25 cellular contexts compared by ENCODE assay signal in genomic region chr2:170092475-170092874, GRCh38.
"Had no signal": no experiment of that assay in that cellular context is flagged by ENCODE, and none has a peak within 500 bp of the region (broad histone marks: within the 10 kb centered on the region; RNA-seq: fewer than 3 reads in every experiment).

No MANE protein-coding gene starts in this region.

- H3K9me3 ChIP-seq: adrenal gland, pancreas, prostate gland, testis, transverse colon had no signal

- DNase-seq: activated CD4-positive, alpha-beta T cell treated with anti-CD3 and anti-CD28 coated beads for 48 hours; activated CD4-positive, alpha-beta T cell treated with anti-CD3 and anti-CD28 coated beads, Interleukin-2, amount 50 U/mL, for 48 hours; activated CD8-positive, alpha-beta memory T cell treated with anti-CD3 and anti-CD28 coated beads, Interleukin-2, amount 50 U/mL, for 4 hours; activated effector memory CD4-positive, alpha-beta T cell treated with anti-CD3 and anti-CD28 coated beads, Interleukin-2, amount 50 U/mL, for 16 hours; activated naive CD4-positive, alpha-beta T cell treated with anti-CD3 and anti-CD28 coated beads for 36 hours; activated naive CD8-positive, alpha-beta T cell treated with anti-CD3 and anti-CD28 coated beads for 36 hours; activated T-cell treated with anti-CD3 and anti-CD28 coated beads, Interleukin-2, amount 50 U/mL, for 1 hour; adrenal gland; endodermal cell; esophagus squamous epithelium; heart left ventricle; hypothalamus; immature natural killer cell; midbrain; naive thymus-derived CD8-positive, alpha-beta T cell; nucleus accumbens; pancreas; retina; stimulated activated CD4-positive, alpha-beta T cell treated with anti-CD3 and anti-CD28 coated beads, Interleukin-15, amount 100 ng/mL, for 24 hours; stimulated activated naive CD4-positive, alpha-beta T cell; testis; transverse colon had no signal

- FAIRE-seq: pancreas had no signal

- H3K4me1 ChIP-seq: adrenal gland, breast epithelium, pancreas, transverse colon had no signal

- H3K36me3 ChIP-seq: adrenal gland, breast epithelium, esophagus squamous epithelium, heart left ventricle, pancreas, prostate gland, transverse colon had no signal

- H3K27ac ChIP-seq: adrenal gland, breast epithelium, esophagus squamous epithelium, heart left ventricle, pancreas, prostate gland, testis, transverse colon, VCaP had no signal

- H3K4me3 ChIP-seq: adrenal gland, breast epithelium, esophagus squamous epithelium, heart left ventricle, pancreas, prostate gland, testis, transverse colon had no signal

- ATAC-seq: heart left ventricle; naive thymus-derived CD8-positive, alpha-beta T cell; pancreas had no signal

- H3K27me3 ChIP-seq: adrenal gland, breast epithelium, esophagus squamous epithelium, heart left ventricle, pancreas, testis, transverse colon had no signal
